ENCODE assay signal across 11 cellular contexts in the genomic region with DNA sequence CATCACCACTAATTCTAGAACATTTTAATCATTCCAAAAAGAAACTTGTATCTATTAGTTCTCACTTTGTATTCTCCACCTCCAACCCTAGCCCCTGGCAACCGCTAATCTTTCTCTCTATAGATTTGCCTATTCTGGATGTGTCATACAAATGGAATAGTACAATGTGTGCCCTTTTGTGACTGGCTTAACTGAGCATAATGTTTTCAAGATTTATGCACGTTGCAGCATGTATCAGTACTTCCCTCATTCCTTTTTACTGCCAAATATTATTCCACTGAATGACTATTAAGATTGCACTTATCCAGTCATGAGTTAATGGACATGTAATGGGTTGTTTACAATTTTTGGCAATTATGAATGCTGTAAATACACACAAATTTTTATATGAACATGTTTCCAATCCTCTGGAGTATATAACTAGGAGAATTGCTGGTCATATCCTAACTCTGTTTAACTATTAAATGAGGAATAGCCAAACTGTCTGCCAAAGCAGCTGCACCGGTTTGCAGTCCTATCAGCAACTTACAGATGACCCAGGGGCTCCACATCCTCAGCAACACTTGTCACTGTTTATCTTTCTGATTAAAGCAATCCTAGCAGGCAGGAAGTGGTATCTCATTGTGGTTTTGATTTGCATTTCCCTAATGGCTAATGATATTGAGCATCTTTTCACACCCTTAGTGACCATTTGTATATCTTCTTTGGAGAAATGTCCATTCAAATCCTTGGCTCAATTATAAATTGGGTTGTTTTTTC.
DNase-seq lines count a peak whose midpoint lies in the region; ATAC-seq lines count a peak whose summit lies in the region.
"Had no signal": no experiment of that assay in that cellular context is flagged by ENCODE, and none has a peak within 500 bp of the region (broad histone marks: within the 10 kb centered on the region; RNA-seq: fewer than 3 reads in every experiment).

No MANE protein-coding gene starts in this region.

- peak; percentile 12 to 35 for DNase-seq in NCI-H526 (lab: John Stamatoyannopoulos, UW)
- no peak for DNase-seq in AML-193 (lab: John Stamatoyannopoulos, UW)
- DNase-seq in GOT3 (lab: John Stamatoyannopoulos, UW): no peak
- DNase-seq in NCI-H446 treated with DMSO at 0.1 percent for 48 hours (lab: John Stamatoyannopoulos, UW): no peak
- no peak for DNase-seq in NCI-H2227 (lab: John Stamatoyannopoulos, UW; ENCODE audit: unreplicated experiment)
- DNase-seq: cerebellar nuclear complex, COR-L47 had no signal

- no peaks in the 10 kb centered on the region for H4K20me1 ChIP-seq in BLaER1

- H3K4me1 ChIP-seq in BLaER1: peaks cover 12% of the 10 kb centered on the region

- ATAC-seq in GM19023 (IDR thresholded peaks at IDR 0.05; ENCODE audit: unreplicated experiment) (peak; percentile 52), HG02973 (IDR thresholded peaks at IDR 0.05; ENCODE audit: unreplicated experiment) (peak; percentile 84)
- ATAC-seq: stimulated activated effector memory CD8-positive, alpha-beta T cell treated with anti-CD3 and anti-CD28 coated beads, Interleukin-12 subunit alpha, Interleukin-12 subunit beta, amount 100 ng/mL, for 72 hours had no signal

- no peak overlapping the region for H3K4me3 ChIP-seq in BLaER1

- H3K36me3 ChIP-seq in BLaER1: peaks cover 4% of the 10 kb centered on the region; the same call in 1 of the 2 replicates

- no peak overlapping the region for H3K27ac ChIP-seq in BLaER1

- H3K9me3 ChIP-seq in BLaER1: peaks cover 15% of the 10 kb centered on the region

- H3K27me3 ChIP-seq in BLaER1: no peaks in the 10 kb centered on the region

- H3K4me2 ChIP-seq in BLaER1: peak overlapping the region; percentile 37

- no peak overlapping the region for H3K9ac ChIP-seq in BLaER1

Comparison
In these comparisons a context has a peak if more than half of its experiments do, and no peak if none do; other contexts are left out.
1. DNase-seq: peak in NCI-H526 (2 of 2); none in AML-193 (0 of 2), GOT3 (single experiment), NCI-H446 treated with DMSO at 0.1 percent for 48 hours (single experiment) and NCI-H2227 (single experiment).